22 cellular contexts compared by ENCODE assay signal in genomic region chr2:171553236-171553635, GRCh38.
"Had no signal": no experiment of that assay in that cellular context is flagged by ENCODE, and none has a peak within 500 bp of the region (broad histone marks: within the 10 kb centered on the region; RNA-seq: fewer than 3 reads in every experiment).

No MANE protein-coding gene starts in this region.

- H3K4me3 ChIP-seq: ascending aorta, body of pancreas, cardiac muscle cell, Peyer's patch had no signal

- H3K36me3 ChIP-seq: cardiac muscle cell had no signal

- H3K9me3 ChIP-seq: ascending aorta, body of pancreas, Peyer's patch had no signal

- H3K4me1 ChIP-seq: ascending aorta, body of pancreas, Peyer's patch had no signal

- H3K27me3 ChIP-seq: ascending aorta, body of pancreas, cardiac muscle cell, Peyer's patch had no signal

- DNase-seq: activated CD4-positive, alpha-beta T cell treated with anti-CD3 and anti-CD28 coated beads for 48 hours; activated CD4-positive, alpha-beta T cell treated with anti-CD3 and anti-CD28 coated beads, Interleukin-2, amount 50 U/mL, for 4 hours; activated CD4-positive, CD25-positive, alpha-beta regulatory T cell treated with anti-CD3 and anti-CD28 coated beads, Interleukin-2, amount 50 U/mL, for 72 hours; activated CD8-positive, alpha-beta memory T cell treated with anti-CD3 and anti-CD28 coated beads, Interleukin-2, amount 50 U/mL, for 48 hours; activated CD8-positive, alpha-beta T cell treated with anti-CD3 and anti-CD28 coated beads, Interleukin-2, amount 10 ng/mL, durations not matched to agents 7 days and 5 days; activated naive CD4-positive, alpha-beta T cell; activated naive CD8-positive, alpha-beta T cell treated with anti-CD3 and anti-CD28 coated beads, Interleukin-2, amount 50 U/mL, for 24 hours; activated T-cell treated with anti-CD3 and anti-CD28 coated beads, Interleukin-2, amount 50 U/mL, for 1 hour; amniotic stem cell; body of pancreas; Kasumi-1; KBM-7; NCI-H1092; NCI-H1694; NCI-H345; NK-92 treated with Interleukin-12 subunit alpha and Interleukin-12 subunit beta, amount 100 ng/mL, for 24 hours; Peyer's patch; T-helper 17 cell; T-helper 9 cell had no signal

- ATAC-seq: activated CD8-positive, alpha-beta T cell treated with anti-CD3 and anti-CD28 coated beads, Interleukin-2, amount 10 ng/mL, durations not matched to agents 7 days and 5 days; activated naive CD4-positive, alpha-beta T cell treated with anti-CD3 and anti-CD28 coated beads, Interleukin-2, amount 50 U/mL, for 72 hours; activated naive CD8-positive, alpha-beta T cell treated with anti-CD3 and anti-CD28 coated beads, Interleukin-2, amount 50 U/mL, for 24 hours; body of pancreas had no signal

- H3K27ac ChIP-seq: ascending aorta, body of pancreas, cardiac muscle cell, Peyer's patch had no signal
